Comparison of ENCODE assay signal across 8 cellular contexts in the genomic region with DNA sequence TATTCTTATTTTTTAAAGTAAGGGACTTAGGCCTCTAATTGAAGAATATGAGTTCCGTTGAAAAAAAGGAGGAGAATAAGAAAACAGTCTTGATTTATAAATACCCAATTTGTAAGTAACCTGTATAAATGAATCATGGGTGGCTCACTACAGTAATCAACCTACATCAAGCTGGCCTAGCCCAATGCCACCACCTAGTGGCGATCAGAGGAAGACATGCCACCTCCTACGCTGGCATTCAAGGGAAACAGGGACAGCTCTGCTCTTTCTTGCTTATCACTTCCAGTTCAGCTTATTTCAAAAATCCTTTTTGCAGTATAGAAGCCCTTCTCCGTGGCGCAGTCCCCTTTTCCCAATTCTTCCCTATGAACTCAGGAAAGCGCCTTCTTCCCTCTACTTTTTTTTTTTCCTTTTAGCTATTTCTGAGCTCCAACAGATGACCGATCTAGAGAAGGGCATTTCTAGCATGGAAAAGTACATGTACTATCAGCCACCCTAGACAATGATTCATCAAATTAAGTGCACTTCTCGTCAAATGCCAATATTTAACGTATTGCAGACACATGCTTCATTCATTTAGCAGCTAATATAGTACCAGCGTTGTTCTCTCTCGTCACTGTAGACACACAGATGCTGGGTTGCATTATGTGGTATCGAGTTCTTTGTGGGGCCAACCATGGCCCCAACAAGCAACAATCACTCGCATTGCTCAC. TPM values are rescaled to one million over a fixed set of nuclear protein-coding genes. Genes with fewer than 3 reads are reported as not detected.
A peak's percentile ranks its signal among the peaks of the same experiment; 100 is the strongest.
DNase-seq lines count a peak whose midpoint lies in the region; ATAC-seq and TF ChIP-seq lines count a peak whose summit lies in the region.

No MANE protein-coding gene starts in this region.

- H3K4me1 ChIP-seq in HCT116 (ENCODE audit: control insufficient read depth in 1 of 2, insufficient read depth in 2 of 2, low read length in 2 of 2): peaks cover 2 to 28% of the 10 kb centered on the region in 2 experiments; a peak in 3 of 4 replicates
- peaks cover 18% of the 10 kb centered on the region for H3K4me1 ChIP-seq in MM.1S (ENCODE audit: low read length)
- H3K4me1 ChIP-seq in SJCRH30: peaks cover 8% of the 10 kb centered on the region; the same call in 1 of the 2 replicates

- no peaks in the 10 kb centered on the region for H3K36me3 ChIP-seq in HCT116 (ENCODE audit: control insufficient read depth in 1 of 2, insufficient read depth in 2 of 2, low read length in 2 of 2)
- no peaks in the 10 kb centered on the region for H3K36me3 ChIP-seq in MM.1S (replicated peaks; ENCODE audit: insufficient read depth, low read length)
- H3K36me3 ChIP-seq in SJCRH30: no peaks in the 10 kb centered on the region

- DNase-seq in GM12864 (ENCODE audit: low read depth) (peak; percentile 51), HCT116 (ENCODE audit: low read depth, low spot score) (peak; percentile 61), MM.1S (peak; percentile 74), SJCRH30 (peak; percentile 69 to 87), Right ventricle myocardium superior (peak; percentile 67), pulmonary artery endothelial cell (ENCODE audit: low read depth, low spot score) (peak; percentile 61), cortex of kidney (lab: John Stamatoyannopoulos, UW) (no peak)
- peak; percentile 58 for DNase-seq in activated naive CD4-positive, alpha-beta T cell treated with anti-CD3 and anti-CD28 coated beads, Interleukin-2, amount 50 U/mL, for 16 hours

- BruUV-seq in HCT116 (replicated peaks; lab: Mats Ljungman, UMichigan): no TSS peak

- CTCF ChIA-PET in HCT116 (lab: Charles Lee): interaction anchor here (0.5 to 1.8 kb wide), 21 partner anchors 8 to 1777 kb away, joined by 3 to 17 read pairs (median 4); no protein-coding TSS in a partner anchor

- H4K20me1 ChIP-seq in HCT116 (ENCODE audit: insufficient read depth) (no peaks in the 10 kb centered on the region), MM.1S (ENCODE audit: insufficient read depth, low read length) (no peaks in the 10 kb centered on the region)

- TF ChIP-seq CTCF in GM12864 (IDR thresholded peaks at IDR 0.05; ENCODE audit: low read depth, low read length, missing control alignments) (peak; percentile 93), HCT116 (IDR thresholded peaks at IDR 0.05 in 2 of 3, conservative IDR thresholded peaks at IDR 0.05 in 1 of 3; ENCODE audit: borderline replicate concordance in 1 of 3, insufficient read depth in 1 of 3, low read depth in 2 of 3, low read length in 2 of 3) (peak; percentile 80 to 93 (median 92)), MM.1S (IDR thresholded peaks at IDR 0.05; ENCODE audit: low read length) (peak; percentile 94)

- TF ChIP-seq RAD21 in HCT116 (IDR thresholded peaks at IDR 0.05; ENCODE audit: low read depth): peak; percentile 83

- POLR2A ChIA-PET in HCT116 (lab: Charles Lee): interaction anchor here (0.5 to 1.5 kb wide), 2 partner anchors 29 to 295 kb away, joined by 3 to 4 read pairs; a partner anchor contains a TSS

- TF ChIP-seq POLR2A in HCT116 (IDR thresholded peaks at IDR 0.05; ENCODE audit: borderline replicate concordance, extremely low read depth, insufficient read depth, insufficient read length): no peak

- H2AFZ ChIP-seq in HCT116 (ENCODE audit: low read depth, low read length, poor library complexity, severe bottlenecking) (no peak overlapping the region), MM.1S (ENCODE audit: low read length) (no peak overlapping the region)

- no peaks in the 10 kb centered on the region for H3F3A ChIP-seq in MM.1S (ENCODE audit: insufficient read depth, low read length)

- H3K4me2 ChIP-seq in HCT116 (ENCODE audit: low read length) (peak overlapping the region; percentile 45), MM.1S (ENCODE audit: low read depth, low read length) (no peak overlapping the region)

- ATAC-seq in HCT116 (peak; percentile 99), Right ventricle myocardium superior (ENCODE audit: poor library complexity) (peak; percentile 92)

- H3K79me2 ChIP-seq in HCT116 (ENCODE audit: insufficient read depth, low read length) (peaks cover 53% of the 10 kb centered on the region), MM.1S (ENCODE audit: low read length) (no peaks in the 10 kb centered on the region)

- H3K9ac ChIP-seq in HCT116 (ENCODE audit: low read length) (no peak overlapping the region), MM.1S (ENCODE audit: low read length) (no peak overlapping the region)

- intact Hi-C loops in HCT116 (cut with micrococcal nuclease) (loop anchor here (1.0 to 5.0 kb wide), 2 partner anchors 19 to 68 kb away; no protein-coding TSS in a partner anchor), Right ventricle myocardium superior (cut with DNase I) (no loop called here)

- H3K27me3 ChIP-seq in HCT116 (ENCODE audit: insufficient read depth, low read length): no peaks in the 10 kb centered on the region
- H3K27me3 ChIP-seq in MM.1S (replicated peaks; ENCODE audit: insufficient read depth, low read length): no peaks in the 10 kb centered on the region
- H3K27me3 ChIP-seq in SJCRH30: no peaks in the 10 kb centered on the region

- no peak overlapping the region for H3K4me3 ChIP-seq in GM12864 (ENCODE audit: low read depth, low read length)
- no peak overlapping the region for H3K4me3 ChIP-seq in HCT116 (replicated peaks in 1 of 2; ENCODE audit: low read depth in 1 of 2, low read length in 2 of 2)
- no peak overlapping the region for H3K4me3 ChIP-seq in MM.1S (ENCODE audit: low read length)
- H3K4me3 ChIP-seq in SJCRH30: no peak overlapping the region

- RAD21 ChIA-PET in HCT116 (lab: Charles Lee; ENCODE audit: low non-redundant PET in 1 of 2, low total read pairs in 2 of 2, uncharacterized antibody in 2 of 2, unreplicated experiment in 2 of 2): interaction anchor here in 1 of 2 experiments (1.1 kb wide), 1 partner anchor 29 kb away, joined by 4 read pairs; no protein-coding TSS in a partner anchor

- H3K9me3 ChIP-seq in HCT116 (ENCODE audit: control insufficient read depth in 1 of 2, insufficient read depth in 1 of 2, low read depth in 1 of 2, low read length in 2 of 2): no peaks in the 10 kb centered on the region
- no peaks in the 10 kb centered on the region for H3K9me3 ChIP-seq in MM.1S (replicated peaks; ENCODE audit: insufficient read depth, low read length)
- no peaks in the 10 kb centered on the region for H3K9me3 ChIP-seq in SJCRH30 (replicated peaks)

- H3K27ac ChIP-seq in HCT116 (ENCODE audit: low read depth, low read length) (no peak overlapping the region), MM.1S (ENCODE audit: low read length) (no peak overlapping the region), SJCRH30 (no peak overlapping the region)

- H3K9me2 ChIP-seq in HCT116 (ENCODE audit: insufficient read depth) (no peaks in the 10 kb centered on the region), MM.1S (replicated peaks; ENCODE audit: insufficient read depth, low read length) (no peaks in the 10 kb centered on the region)

TF ChIP-seq in HCT116, 20 proteins besides CTCF, POLR2A, EP300 and RAD21:
- peak; percentile 58; the same call in 1 of the 2 replicates for TF ChIP-seq EGR1 (IDR thresholded peaks at IDR 0.05; ENCODE audit: low read depth)
- peak; percentile 17; the same call in 1 of the 2 replicates for TF ChIP-seq FOSL1 (IDR thresholded peaks at IDR 0.05; ENCODE audit: low read depth)
- 0 out of 2 replicates have a peak, but pooled peaks have one; percentile 50 for TF ChIP-seq CBX3 (IDR thresholded peaks at IDR 0.05; ENCODE audit: low read depth)
- TF ChIP-seq ZFX (IDR thresholded peaks at IDR 0.05): no peak
TF ChIP-seq in HCT116: peak in this region for 3.

RNA-seq across cellular contexts. Expression of a gene that starts 28.3 kb away (rescaled TPM):
- total RNA-seq in HCT116 (2021; ENCODE audit: unreplicated experiment) (20.8 TPM), Right ventricle myocardium superior (38.6 TPM), pulmonary artery endothelial cell (0.39 and 1.1 TPM in 2 replicates)
- polyA plus RNA-seq in HCT116 (2012): 12.1 and 15.1 TPM in 2 replicates
- 6.3 and 8.1 TPM in 2 replicates for total RNA-seq in SJCRH30 (2014; rRNA removed; shearing (Covaris generic))
